ENCODE assay signal across 36 cellular contexts in the genomic region with DNA sequence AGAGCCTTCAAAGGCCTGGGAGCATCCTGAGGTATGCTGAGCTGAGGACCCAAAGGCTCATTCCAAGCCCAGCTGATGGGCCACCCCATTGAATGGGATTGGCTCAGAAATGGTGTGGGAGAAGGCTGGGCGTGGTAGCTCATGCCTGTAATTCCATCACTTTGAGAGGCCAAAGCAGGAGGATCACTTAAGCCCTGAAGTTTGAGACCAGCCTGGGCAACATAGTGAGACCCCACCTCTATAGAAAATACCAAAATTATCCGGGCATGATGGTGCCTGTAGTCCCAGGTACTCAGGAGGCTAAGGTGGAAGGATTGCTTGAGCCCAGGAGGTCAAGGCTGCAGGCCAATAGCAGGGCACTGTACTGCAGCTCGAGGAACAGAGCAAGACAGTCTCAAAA. TPM values are rescaled to one million over a fixed set of nuclear protein-coding genes. Genes with fewer than 3 reads are reported as not detected.
"Had no signal": no experiment of that assay in that cellular context is flagged by ENCODE, and none has a peak within 500 bp of the region (broad histone marks: within the 10 kb centered on the region; RNA-seq: fewer than 3 reads in every experiment).

No MANE protein-coding gene starts in this region.

- H3K4me3 ChIP-seq: adrenal gland, ascending aorta, body of pancreas, breast epithelium, cardiac muscle cell had no signal

- H3K27me3 ChIP-seq: adrenal gland, ascending aorta, body of pancreas, brain microvascular endothelial cell, breast epithelium, cardiac muscle cell had no signal

- DNase-seq: activated effector memory CD4-positive, alpha-beta T cell treated with anti-CD3 and anti-CD28 coated beads, Interleukin-2, amount 50 U/mL, for 16 hours; activated effector memory CD4-positive, alpha-beta T cell treated with Interleukin-2 at 50 U/mL for 16 hours; activated gamma-delta T cell; activated gamma-delta T cell treated with Interleukin-2 at 50 U/mL for 16 hours; activated naive CD4-positive, alpha-beta T cell; activated naive CD4-positive, alpha-beta T cell treated with anti-CD3 and anti-CD28 coated beads for 36 hours; activated naive CD4-positive, alpha-beta T cell treated with anti-CD3 and anti-CD28 coated beads, Interleukin-2, amount 10 ng/mL, durations not matched to agents 7 days and 5 days; activated naive CD4-positive, alpha-beta T cell treated with anti-CD3 and anti-CD28 coated beads, Interleukin-2, amount 50 U/mL, for 16 hours; activated naive CD4-positive, alpha-beta T cell treated with Interleukin-2 at 50 U/mL for 16 hours; activated naive CD8-positive, alpha-beta T cell treated with anti-CD3 and anti-CD28 coated beads for 36 hours; activated naive CD8-positive, alpha-beta T cell treated with anti-CD3 and anti-CD28 coated beads, Interleukin-2, amount 10 ng/mL, durations not matched to agents 7 days and 5 days; activated naive CD8-positive, alpha-beta T cell treated with anti-CD3 and anti-CD28 coated beads, Interleukin-2, amount 50 U/mL, for 24 hours; activated T-cell treated with anti-CD3 and anti-CD28 coated beads, Interleukin-2, amount 50 U/mL, for 4 hours; activated T-cell treated with anti-CD3 and anti-CD28 coated beads, Interleukin-2, amount 50 U/mL, for 48 hours; activated T-cell treated with anti-CD3 and anti-CD28 coated beads, Interleukin-2, amount 50 U/mL, for 72 hours; adrenal gland; amniotic stem cell; amygdala; anterior cingulate cortex; aorta; body of pancreas; brain microvascular endothelial cell; caudate nucleus; central memory CD4-positive, alpha-beta T cell; cerebellar nuclear complex had no signal

- H3K4me1 ChIP-seq: adrenal gland, breast epithelium had no signal

- H3K4me3 Mint-ChIP-seq: activated naive CD4-positive, alpha-beta T cell treated with anti-CD3 and anti-CD28 coated beads for 36 hours; activated naive CD4-positive, alpha-beta T cell treated with anti-CD3 and anti-CD28 coated beads, Interleukin-2, amount 10 ng/mL, durations not matched to agents 7 days and 5 days; activated naive CD4-positive, alpha-beta T cell treated with anti-CD3 and anti-CD28 coated beads, Interleukin-2, amount 50 U/mL, for 24 hours; activated naive CD8-positive, alpha-beta T cell; activated naive CD8-positive, alpha-beta T cell treated with anti-CD3 and anti-CD28 coated beads for 36 hours; activated naive CD8-positive, alpha-beta T cell treated with anti-CD3 and anti-CD28 coated beads, Interleukin-2, amount 10 ng/mL, durations not matched to agents 7 days and 5 days; activated naive CD8-positive, alpha-beta T cell treated with anti-CD3 and anti-CD28 coated beads, Interleukin-2, amount 50 U/mL, for 24 hours; activated T-cell treated with anti-CD3 and anti-CD28 coated beads, Interleukin-2, amount 50 U/mL, for 4 hours; activated T-cell treated with anti-CD3 and anti-CD28 coated beads, Interleukin-2, amount 50 U/mL, for 72 hours; activated T-helper 1 cell treated with anti-CD3 and anti-CD28 coated beads, Interleukin-12 subunit alpha, Interleukin-12 subunit beta, Interleukin-2, Interleukin-4 antibody, amounts not matched to agents 30 ng/mL and 10 ng/mL and 1 ng/mL, durations not matched to agents 14 hours and 24 hours and 36 hours; activated T-helper 17 cell treated with anti-CD3 and anti-CD28 coated beads, Interleukin-2, amount 50 U/mL, for 72 hours; brain; central memory CD8-positive, alpha-beta T cell had no signal

- H3K36me3 Mint-ChIP-seq: activated naive CD4-positive, alpha-beta T cell treated with anti-CD3 and anti-CD28 coated beads, Interleukin-2, amount 10 ng/mL, durations not matched to agents 7 days and 5 days; activated naive CD4-positive, alpha-beta T cell treated with anti-CD3 and anti-CD28 coated beads, Interleukin-2, amount 50 U/mL, for 24 hours; activated naive CD4-positive, alpha-beta T cell treated with anti-CD3 and anti-CD28 coated beads, Interleukin-2, amount 50 U/mL, for 72 hours; activated naive CD8-positive, alpha-beta T cell; activated naive CD8-positive, alpha-beta T cell treated with anti-CD3 and anti-CD28 coated beads for 36 hours; activated naive CD8-positive, alpha-beta T cell treated with anti-CD3 and anti-CD28 coated beads, Interleukin-2, amount 10 ng/mL, durations not matched to agents 7 days and 5 days had no signal

- H3K9me3 ChIP-seq: adrenal gland, ascending aorta, body of pancreas, breast epithelium had no signal

- H3K9me3 Mint-ChIP-seq: activated naive CD4-positive, alpha-beta T cell treated with anti-CD3 and anti-CD28 coated beads for 36 hours; activated naive CD4-positive, alpha-beta T cell treated with anti-CD3 and anti-CD28 coated beads, Interleukin-2, amount 10 ng/mL, durations not matched to agents 7 days and 5 days; activated naive CD4-positive, alpha-beta T cell treated with anti-CD3 and anti-CD28 coated beads, Interleukin-2, amount 50 U/mL, for 24 hours; activated naive CD4-positive, alpha-beta T cell treated with anti-CD3 and anti-CD28 coated beads, Interleukin-2, amount 50 U/mL, for 72 hours; activated naive CD8-positive, alpha-beta T cell treated with anti-CD3 and anti-CD28 coated beads for 36 hours; activated naive CD8-positive, alpha-beta T cell treated with anti-CD3 and anti-CD28 coated beads, Interleukin-2, amount 10 ng/mL, durations not matched to agents 7 days and 5 days; activated naive CD8-positive, alpha-beta T cell treated with anti-CD3 and anti-CD28 coated beads, Interleukin-2, amount 50 U/mL, for 24 hours; activated T-cell treated with anti-CD3 and anti-CD28 coated beads, Interleukin-2, amount 50 U/mL, for 4 hours; activated T-cell treated with anti-CD3 and anti-CD28 coated beads, Interleukin-2, amount 50 U/mL, for 72 hours; activated T-helper 1 cell treated with anti-CD3 and anti-CD28 coated beads, Interleukin-12 subunit alpha, Interleukin-12 subunit beta, Interleukin-2, Interleukin-4 antibody, amounts not matched to agents 30 ng/mL and 10 ng/mL and 1 ng/mL, durations not matched to agents 14 hours and 24 hours and 36 hours; activated T-helper 17 cell treated with anti-CD3 and anti-CD28 coated beads, Interleukin-2, amount 50 U/mL, for 72 hours; activated T-helper 2 cell treated with anti-CD3 and anti-CD28 coated beads, Interferon-gamma antibody, Interleukin-2, Interleukin-4, amounts not matched to agents 10 μg/mL and 5 μg/mL and 100 μg/mL, durations not matched to agents 14 hours and 24 hours and 36 hours; brain; central memory CD8-positive, alpha-beta T cell had no signal

- H3K4me1 Mint-ChIP-seq: activated naive CD4-positive, alpha-beta T cell treated with anti-CD3 and anti-CD28 coated beads, Interleukin-2, amount 10 ng/mL, durations not matched to agents 7 days and 5 days; activated naive CD4-positive, alpha-beta T cell treated with anti-CD3 and anti-CD28 coated beads, Interleukin-2, amount 50 U/mL, for 24 hours; activated naive CD8-positive, alpha-beta T cell treated with anti-CD3 and anti-CD28 coated beads for 36 hours; activated naive CD8-positive, alpha-beta T cell treated with anti-CD3 and anti-CD28 coated beads, Interleukin-2, amount 10 ng/mL, durations not matched to agents 7 days and 5 days; activated naive CD8-positive, alpha-beta T cell treated with anti-CD3 and anti-CD28 coated beads, Interleukin-2, amount 50 U/mL, for 24 hours; activated T-helper 17 cell treated with anti-CD3 and anti-CD28 coated beads, Interleukin-2, amount 50 U/mL, for 72 hours; brain; central memory CD8-positive, alpha-beta T cell had no signal

- ATAC-seq: activated naive CD4-positive, alpha-beta T cell treated with anti-CD3 and anti-CD28 coated beads, Interleukin-2, amount 50 U/mL, for 72 hours; activated naive CD8-positive, alpha-beta T cell treated with anti-CD3 and anti-CD28 coated beads, Interleukin-2, amount 50 U/mL, for 24 hours; activated T-cell treated with anti-CD3 and anti-CD28 coated beads, Interleukin-2, amount 50 U/mL, for 4 hours; activated T-cell treated with anti-CD3 and anti-CD28 coated beads, Interleukin-2, amount 50 U/mL, for 72 hours; activated T-helper 17 cell treated with anti-CD3 and anti-CD28 coated beads, Interleukin-2, amount 50 U/mL, for 72 hours; body of pancreas had no signal

- H3K36me3 ChIP-seq: adrenal gland, ascending aorta, brain microvascular endothelial cell, breast epithelium, cardiac muscle cell had no signal

- H3K27ac Mint-ChIP-seq: activated naive CD4-positive, alpha-beta T cell treated with anti-CD3 and anti-CD28 coated beads for 36 hours; activated naive CD4-positive, alpha-beta T cell treated with anti-CD3 and anti-CD28 coated beads, Interleukin-2, amount 10 ng/mL, durations not matched to agents 7 days and 5 days; activated naive CD4-positive, alpha-beta T cell treated with anti-CD3 and anti-CD28 coated beads, Interleukin-2, amount 50 U/mL, for 24 hours; activated naive CD4-positive, alpha-beta T cell treated with anti-CD3 and anti-CD28 coated beads, Interleukin-2, amount 50 U/mL, for 72 hours; activated naive CD8-positive, alpha-beta T cell; activated naive CD8-positive, alpha-beta T cell treated with anti-CD3 and anti-CD28 coated beads for 36 hours; activated naive CD8-positive, alpha-beta T cell treated with anti-CD3 and anti-CD28 coated beads, Interleukin-2, amount 10 ng/mL, durations not matched to agents 7 days and 5 days; activated naive CD8-positive, alpha-beta T cell treated with anti-CD3 and anti-CD28 coated beads, Interleukin-2, amount 50 U/mL, for 24 hours; activated T-cell treated with anti-CD3 and anti-CD28 coated beads, Interleukin-2, amount 50 U/mL, for 72 hours; activated T-helper 1 cell treated with anti-CD3 and anti-CD28 coated beads, Interleukin-12 subunit alpha, Interleukin-12 subunit beta, Interleukin-2, Interleukin-4 antibody, amounts not matched to agents 30 ng/mL and 10 ng/mL and 1 ng/mL, durations not matched to agents 14 hours and 24 hours and 36 hours; activated T-helper 17 cell treated with anti-CD3 and anti-CD28 coated beads, Interleukin-2, amount 50 U/mL, for 72 hours; activated T-helper 2 cell treated with anti-CD3 and anti-CD28 coated beads, Interferon-gamma antibody, Interleukin-2, Interleukin-4, amounts not matched to agents 10 μg/mL and 5 μg/mL and 100 μg/mL, durations not matched to agents 14 hours and 24 hours and 36 hours; brain had no signal

- H3K27me3 Mint-ChIP-seq: brain had no signal

- H3K27ac ChIP-seq: adrenal gland, ascending aorta, body of pancreas, brain microvascular endothelial cell, breast epithelium, cardiac muscle cell had no signal

RNA-seq across cellular contexts. Expression of gene ADAMTSL3, which starts 43.8 kb away (rescaled TPM):
- total RNA-seq: activated naive CD4-positive, alpha-beta T cell treated with anti-CD3 and anti-CD28 coated beads for 36 hours; activated naive CD4-positive, alpha-beta T cell treated with anti-CD3 and anti-CD28 coated beads, Interleukin-2, amount 50 U/mL, for 72 hours; activated naive CD8-positive, alpha-beta T cell treated with anti-CD3 and anti-CD28 coated beads for 36 hours; activated naive CD8-positive, alpha-beta T cell treated with anti-CD3 and anti-CD28 coated beads, Interleukin-2, amount 10 ng/mL, durations not matched to agents 7 days and 5 days; activated T-cell treated with anti-CD3 and anti-CD28 coated beads, Interleukin-2, amount 50 U/mL, for 4 hours; activated T-helper 1 cell treated with anti-CD3 and anti-CD28 coated beads, Interleukin-12 subunit alpha, Interleukin-12 subunit beta, Interleukin-2, Interleukin-4 antibody, amounts not matched to agents 30 ng/mL and 10 ng/mL and 1 ng/mL, durations not matched to agents 14 hours and 24 hours and 36 hours; activated T-helper 17 cell treated with anti-CD3 and anti-CD28 coated beads, Interleukin-2, amount 50 U/mL, for 72 hours had no signal
